In genomic region chr10:78535716-78536218, GRCh38 we compare ENCODE assay signal across 27 cellular contexts.
A peak's percentile ranks its signal among the peaks of the same experiment; 100 is the strongest.
DNase-seq lines count a peak whose midpoint lies in the region; ATAC-seq, FAIRE-seq and TF ChIP-seq lines count a peak whose summit lies in the region.
"Had no signal": no experiment of that assay in that cellular context is flagged by ENCODE, and none has a peak within 500 bp of the region (broad histone marks: within the 10 kb centered on the region; RNA-seq: fewer than 3 reads in every experiment).

No MANE protein-coding gene starts in this region.

- H3K4me1 ChIP-seq in hepatocyte (ENCODE audit: insufficient read depth): peaks cover 62% of the 10 kb centered on the region
- peaks cover 0 to 4% of the 10 kb centered on the region in 2 donors for H3K4me1 ChIP-seq in small intestine (ENCODE audit: control insufficient read depth in 2 of 2, insufficient read depth in 1 of 2, low read depth in 1 of 2, low read length in 1 of 2)
- H3K4me1 ChIP-seq: BE2C, SJCRH30 had no signal

- POLR2A ChIA-PET in WTC11 (lab: Charles Lee): no interaction called here

- no peaks in the 10 kb centered on the region for H4K20me1 ChIP-seq in hepatocyte (ENCODE audit: insufficient read depth, poor library complexity, severe bottlenecking)

- no peak for TF ChIP-seq CTCF in hepatocyte (IDR thresholded peaks at IDR 0.05; ENCODE audit: poor library complexity)
- TF ChIP-seq CTCF in WTC11 (IDR thresholded peaks at IDR 0.05): no peak

- 36% methylated on average over 4 of the region's 4 CpGs for WGBS in hepatocyte (ENCODE audit: low lambda C conversion rate, missing lambda C conversion rate)
- 45 to 77% (median 53%) methylated on average over 4 of the region's 4 CpGs for WGBS in small intestine, 3 donors

- H3K79me2 ChIP-seq in hepatocyte: no peaks in the 10 kb centered on the region

- no peaks in the 10 kb centered on the region for H3K9me2 ChIP-seq in hepatocyte (replicated peaks; ENCODE audit: insufficient read depth)

- no peaks in the 10 kb centered on the region for H3K4me1 Mint-ChIP-seq in WTC11
- H3K4me1 Mint-ChIP-seq: CD8-positive, alpha-beta memory T cell had no signal

- H3K27ac Mint-ChIP-seq in WTC11: no peak overlapping the region
- H3K27ac Mint-ChIP-seq: CD14-positive monocyte; CD8-positive, alpha-beta memory T cell had no signal

- CTCF ChIA-PET in WTC11 (lab: Charles Lee): no interaction called here

- no peak overlapping the region for H3K4me3 ChIP-seq in hepatocyte
- H3K4me3 ChIP-seq in small intestine (ENCODE audit: low read depth in 1 of 2, low read length in 2 of 2): no peak overlapping the region
- H3K4me3 ChIP-seq: MG63, SJCRH30 had no signal

- DNase-seq in activated CD8-positive, alpha-beta memory T cell treated with anti-CD3 and anti-CD28 coated beads for 24 hours: peak; percentile 13
- DNase-seq in activated CD8-positive, alpha-beta memory T cell treated with anti-CD3 and anti-CD28 coated beads, Interleukin-2, amount 50 U/mL, for 48 hours: no peak
- DNase-seq in LoVo (ENCODE audit: low spot score): peak; percentile 48
- peak; percentile 54 for DNase-seq in hepatocyte (ENCODE audit: low spot score)
- DNase-seq in small intestine: peak; percentile 69
- no peak for DNase-seq in stimulated activated CD4-positive, alpha-beta T cell treated with anti-CD3 and anti-CD28 coated beads, Interleukin-1b, Interleukin-23, amount 100 ng/mL, for 48 hours
- DNase-seq in WTC11 (ENCODE audit: low spot score): no peak
- DNase-seq: BE2C; Calu3; CD8-positive, alpha-beta memory T cell; DMS79 treated with DMSO at 0.1 percent for 48 hours; KBM-7; MG63; NCI-H1105 treated with DMSO at 0.1 percent for 48 hours; NCI-H146; NCI-H1930; NCI-H2107; NCI-H446; NCI-H524 treated with DMSO at 0.1 percent for 48 hours; NCI-H774; PC-3; SJCRH30 had no signal

- H3K4me2 ChIP-seq in hepatocyte: no peak overlapping the region

- H3K36me3 Mint-ChIP-seq in WTC11: peaks cover 5% of the 10 kb centered on the region; the same call in 1 of the 2 replicates
- H3K36me3 Mint-ChIP-seq: CD14-positive monocyte; CD8-positive, alpha-beta memory T cell had no signal

- H3K9me3 ChIP-seq in hepatocyte (ENCODE audit: low read depth) (no peaks in the 10 kb centered on the region), small intestine (ENCODE audit: control insufficient read depth, low read depth) (no peaks in the 10 kb centered on the region)
- H3K9me3 ChIP-seq: BE2C, MG63, SJCRH30 had no signal

- peak overlapping the region; percentile 75 for H3K27ac ChIP-seq in hepatocyte
- H3K27ac ChIP-seq in small intestine (ENCODE audit: low read depth in 1 of 2, low read length in 1 of 2): no peak overlapping the region
- H3K27ac ChIP-seq: 22Rv1, SJCRH30 had no signal

- FAIRE-seq in small intestine (lab: Jason Lieb, UNC): no peak
- FAIRE-seq: GM12892, H54 had no signal

- no peak overlapping the region for H2AFZ ChIP-seq in hepatocyte

- H3K27me3 Mint-ChIP-seq in WTC11 (ENCODE audit: low read depth): no peaks in the 10 kb centered on the region; the same call in 1 of the 2 replicates

- H3K36me3 ChIP-seq in hepatocyte (replicated peaks; ENCODE audit: insufficient read depth, low read depth) (no peaks in the 10 kb centered on the region), small intestine (ENCODE audit: control insufficient read depth in 2 of 2, insufficient read depth in 2 of 2, low read length in 2 of 2) (no peaks in the 10 kb centered on the region)
- H3K36me3 ChIP-seq: BE2C, MG63, SJCRH30 had no signal

- H3K27me3 ChIP-seq in hepatocyte (no peaks in the 10 kb centered on the region), small intestine (ENCODE audit: control insufficient read depth in 2 of 2, insufficient read depth in 2 of 2, low read length in 2 of 2) (no peaks in the 10 kb centered on the region)
- H3K27me3 ChIP-seq: BE2C, MG63, SJCRH30 had no signal

- no peak overlapping the region for H3K4me3 Mint-ChIP-seq in WTC11
- H3K4me3 Mint-ChIP-seq: CD14-positive monocyte; CD8-positive, alpha-beta memory T cell had no signal

- ATAC-seq in GM21447 (IDR thresholded peaks at IDR 0.05; ENCODE audit: unreplicated experiment) (no peak), WTC11 (no peak)
- ATAC-seq: PC-3 had no signal

- peaks cover 17% of the 10 kb centered on the region for H3K9me3 Mint-ChIP-seq in WTC11
- H3K9me3 Mint-ChIP-seq: CD8-positive, alpha-beta memory T cell had no signal

TF ChIP-seq in WTC11, 78 proteins besides CTCF, POLR2A, EP300 and RAD21:
- TF ChIP-seq FOXP1 (CRISPR knock-in tag; IDR thresholded peaks at IDR 0.05; ENCODE audit: borderline replicate concordance): no peak
- TF ChIP-seq SOX15 (CRISPR knock-in tag; IDR thresholded peaks at IDR 0.05): no peak
- TF ChIP-seq ZNF671 (CRISPR knock-in tag; IDR thresholded peaks at IDR 0.05): no peak
- no peak for TF ChIP-seq CREM (CRISPR knock-in tag; IDR thresholded peaks at IDR 0.05)
- TF ChIP-seq, protein P1, sequence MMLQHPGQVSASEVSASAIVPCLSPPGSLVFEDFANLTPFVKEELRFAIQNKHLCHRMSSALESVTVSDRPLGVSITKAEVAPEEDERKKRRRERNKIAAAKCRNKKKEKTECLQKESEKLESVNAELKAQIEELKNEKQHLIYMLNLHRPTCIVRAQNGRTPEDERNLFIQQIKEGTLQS (CRISPR knock-in tag; conservative IDR thresholded peaks at IDR 0.05): no peak
- TF ChIP-seq PRRX2 (CRISPR knock-in tag; IDR thresholded peaks at IDR 0.05): no peak
- no peak for TF ChIP-seq ZNF232 (CRISPR knock-in tag; IDR thresholded peaks at IDR 0.05)
- no peak for TF ChIP-seq ZNF423 (CRISPR knock-in tag; IDR thresholded peaks at IDR 0.05)
- no peak for TF ChIP-seq NFATC4 (CRISPR knock-in tag; IDR thresholded peaks at IDR 0.05)
- no peak for TF ChIP-seq ZNF138 (CRISPR knock-in tag; conservative IDR thresholded peaks at IDR 0.05)
- no peak for TF ChIP-seq ZNF121 (CRISPR knock-in tag; IDR thresholded peaks at IDR 0.05)
- no peak for TF ChIP-seq ATF2 (CRISPR knock-in tag; IDR thresholded peaks at IDR 0.05; ENCODE audit: borderline replicate concordance, low read depth)
- TF ChIP-seq NFYB (CRISPR knock-in tag; conservative IDR thresholded peaks at IDR 0.05; ENCODE audit: low read depth): no peak
- TF ChIP-seq, protein P2, sequence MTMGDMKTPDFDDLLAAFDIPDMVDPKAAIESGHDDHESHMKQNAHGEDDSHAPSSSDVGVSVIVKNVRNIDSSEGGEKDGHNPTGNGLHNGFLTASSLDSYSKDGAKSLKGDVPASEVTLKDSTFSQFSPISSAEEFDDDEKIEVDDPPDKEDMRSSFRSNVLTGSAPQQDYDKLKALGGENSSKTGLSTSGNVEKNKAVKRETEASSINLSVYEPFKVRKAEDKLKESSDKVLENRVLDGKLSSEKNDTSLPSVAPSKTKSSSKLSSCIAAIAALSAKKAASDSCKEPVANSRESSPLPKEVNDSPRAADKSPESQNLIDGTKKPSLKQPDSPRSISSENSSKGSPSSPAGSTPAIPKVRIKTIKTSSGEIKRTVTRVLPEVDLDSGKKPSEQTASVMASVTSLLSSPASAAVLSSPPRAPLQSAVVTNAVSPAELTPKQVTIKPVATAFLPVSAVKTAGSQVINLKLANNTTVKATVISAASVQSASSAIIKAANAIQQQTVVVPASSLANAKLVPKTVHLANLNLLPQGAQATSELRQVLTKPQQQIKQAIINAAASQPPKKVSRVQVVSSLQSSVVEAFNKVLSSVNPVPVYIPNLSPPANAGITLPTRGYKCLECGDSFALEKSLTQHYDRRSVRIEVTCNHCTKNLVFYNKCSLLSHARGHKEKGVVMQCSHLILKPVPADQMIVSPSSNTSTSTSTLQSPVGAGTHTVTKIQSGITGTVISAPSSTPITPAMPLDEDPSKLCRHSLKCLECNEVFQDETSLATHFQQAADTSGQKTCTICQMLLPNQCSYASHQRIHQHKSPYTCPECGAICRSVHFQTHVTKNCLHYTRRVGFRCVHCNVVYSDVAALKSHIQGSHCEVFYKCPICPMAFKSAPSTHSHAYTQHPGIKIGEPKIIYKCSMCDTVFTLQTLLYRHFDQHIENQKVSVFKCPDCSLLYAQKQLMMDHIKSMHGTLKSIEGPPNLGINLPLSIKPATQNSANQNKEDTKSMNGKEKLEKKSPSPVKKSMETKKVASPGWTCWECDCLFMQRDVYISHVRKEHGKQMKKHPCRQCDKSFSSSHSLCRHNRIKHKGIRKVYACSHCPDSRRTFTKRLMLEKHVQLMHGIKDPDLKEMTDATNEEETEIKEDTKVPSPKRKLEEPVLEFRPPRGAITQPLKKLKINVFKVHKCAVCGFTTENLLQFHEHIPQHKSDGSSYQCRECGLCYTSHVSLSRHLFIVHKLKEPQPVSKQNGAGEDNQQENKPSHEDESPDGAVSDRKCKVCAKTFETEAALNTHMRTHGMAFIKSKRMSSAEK (CRISPR knock-in tag; IDR thresholded peaks at IDR 0.05; ENCODE audit: borderline replicate concordance): no peak
- no peak for TF ChIP-seq IRF1 (CRISPR knock-in tag; IDR thresholded peaks at IDR 0.05)
- TF ChIP-seq GRHL2 (CRISPR knock-in tag; IDR thresholded peaks at IDR 0.05; ENCODE audit: insufficient replicate concordance, severe bottlenecking): no peak
- no peak for TF ChIP-seq FOXJ3 (CRISPR knock-in tag; IDR thresholded peaks at IDR 0.05; ENCODE audit: borderline replicate concordance)

Comparison
In these comparisons a context has a peak if more than half of its experiments do, and no peak if none do; other contexts are left out.
1. DNase-seq: peak in activated CD8-positive, alpha-beta memory T cell treated with anti-CD3 and anti-CD28 coated beads for 24 hours (single experiment), LoVo (single experiment), hepatocyte (single experiment) and small intestine (single experiment); none in activated CD8-positive, alpha-beta memory T cell treated with anti-CD3 and anti-CD28 coated beads, Interleukin-2, amount 50 U/mL, for 48 hours (single experiment), stimulated activated CD4-positive, alpha-beta T cell treated with anti-CD3 and anti-CD28 coated beads, Interleukin-1b, Interleukin-23, amount 100 ng/mL, for 48 hours (single experiment) and WTC11 (single experiment).